39 cellular contexts compared by ENCODE assay signal in the genomic region with DNA sequence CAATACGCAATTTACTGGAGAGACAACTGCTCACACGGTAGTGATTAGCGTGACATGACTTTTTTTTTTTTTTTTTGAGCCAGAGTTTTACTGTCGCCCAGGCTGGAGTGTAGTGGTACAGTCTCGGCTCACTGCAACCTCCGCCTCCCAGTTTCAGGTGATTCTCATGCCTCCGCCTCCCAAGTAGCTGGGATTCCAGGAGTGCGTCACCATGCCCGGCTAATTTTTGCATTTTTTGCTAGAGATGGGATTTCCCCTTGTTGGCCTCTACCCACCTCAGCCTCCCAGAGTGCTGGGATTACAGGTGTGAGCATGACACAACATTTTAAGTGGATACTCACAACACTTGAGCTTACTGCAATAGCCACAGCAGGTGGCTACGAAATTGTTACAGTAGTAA.
"Had no signal": no experiment of that assay in that cellular context is flagged by ENCODE, and none has a peak within 500 bp of the region (broad histone marks: within the 10 kb centered on the region; RNA-seq: fewer than 3 reads in every experiment).

No MANE protein-coding gene starts in this region.

- H3K9me3 ChIP-seq: adrenal gland, body of pancreas had no signal

- FAIRE-seq: astrocyte, bronchial epithelial cell, colon had no signal

- H3K27ac Mint-ChIP-seq: activated naive CD4-positive, alpha-beta T cell treated with anti-CD3 and anti-CD28 coated beads for 36 hours; activated naive CD4-positive, alpha-beta T cell treated with anti-CD3 and anti-CD28 coated beads, Interleukin-2, amount 10 ng/mL, durations not matched to agents 7 days and 5 days; activated naive CD4-positive, alpha-beta T cell treated with anti-CD3 and anti-CD28 coated beads, Interleukin-2, amount 50 U/mL, for 24 hours; activated naive CD4-positive, alpha-beta T cell treated with anti-CD3 and anti-CD28 coated beads, Interleukin-2, amount 50 U/mL, for 72 hours; activated naive CD8-positive, alpha-beta T cell; activated naive CD8-positive, alpha-beta T cell treated with anti-CD3 and anti-CD28 coated beads for 36 hours; activated naive CD8-positive, alpha-beta T cell treated with anti-CD3 and anti-CD28 coated beads, Interleukin-2, amount 10 ng/mL, durations not matched to agents 7 days and 5 days; activated naive CD8-positive, alpha-beta T cell treated with anti-CD3 and anti-CD28 coated beads, Interleukin-2, amount 50 U/mL, for 24 hours; activated T-cell treated with anti-CD3 and anti-CD28 coated beads, Interleukin-2, amount 50 U/mL, for 72 hours; activated T-helper 1 cell treated with anti-CD3 and anti-CD28 coated beads, Interleukin-12 subunit alpha, Interleukin-12 subunit beta, Interleukin-2, Interleukin-4 antibody, amounts not matched to agents 30 ng/mL and 10 ng/mL and 1 ng/mL, durations not matched to agents 14 hours and 24 hours and 36 hours; activated T-helper 17 cell treated with anti-CD3 and anti-CD28 coated beads, Interleukin-2, amount 50 U/mL, for 72 hours; activated T-helper 2 cell treated with anti-CD3 and anti-CD28 coated beads, Interferon-gamma antibody, Interleukin-2, Interleukin-4, amounts not matched to agents 10 μg/mL and 5 μg/mL and 100 μg/mL, durations not matched to agents 14 hours and 24 hours and 36 hours; brain had no signal

- H3K36me3 Mint-ChIP-seq: activated naive CD4-positive, alpha-beta T cell treated with anti-CD3 and anti-CD28 coated beads, Interleukin-2, amount 50 U/mL, for 72 hours had no signal

- H3K27me3 Mint-ChIP-seq: activated naive CD4-positive, alpha-beta T cell treated with anti-CD3 and anti-CD28 coated beads, Interleukin-2, amount 10 ng/mL, durations not matched to agents 7 days and 5 days; activated naive CD4-positive, alpha-beta T cell treated with anti-CD3 and anti-CD28 coated beads, Interleukin-2, amount 50 U/mL, for 24 hours; activated naive CD8-positive, alpha-beta T cell; activated naive CD8-positive, alpha-beta T cell treated with anti-CD3 and anti-CD28 coated beads for 36 hours; activated naive CD8-positive, alpha-beta T cell treated with anti-CD3 and anti-CD28 coated beads, Interleukin-2, amount 10 ng/mL, durations not matched to agents 7 days and 5 days; activated naive CD8-positive, alpha-beta T cell treated with anti-CD3 and anti-CD28 coated beads, Interleukin-2, amount 50 U/mL, for 24 hours; activated T-helper 17 cell treated with anti-CD3 and anti-CD28 coated beads, Interleukin-2, amount 50 U/mL, for 72 hours; central memory CD8-positive, alpha-beta T cell had no signal

- H3K4me1 ChIP-seq: adrenal gland, ascending aorta, breast epithelium had no signal

- H3K4me3 ChIP-seq: adrenal gland, ascending aorta, body of pancreas, breast epithelium, cardiac muscle cell had no signal

- DNase-seq: activated effector memory CD4-positive, alpha-beta T cell treated with anti-CD3 and anti-CD28 coated beads, Interleukin-2, amount 50 U/mL, for 16 hours; activated effector memory CD4-positive, alpha-beta T cell treated with Interleukin-2 at 50 U/mL for 16 hours; activated gamma-delta T cell; activated gamma-delta T cell treated with Interleukin-2 at 50 U/mL for 16 hours; activated naive CD4-positive, alpha-beta T cell; activated naive CD4-positive, alpha-beta T cell treated with anti-CD3 and anti-CD28 coated beads for 36 hours; activated naive CD4-positive, alpha-beta T cell treated with anti-CD3 and anti-CD28 coated beads, Interleukin-2, amount 10 ng/mL, durations not matched to agents 7 days and 5 days; activated naive CD4-positive, alpha-beta T cell treated with anti-CD3 and anti-CD28 coated beads, Interleukin-2, amount 50 U/mL, for 16 hours; activated naive CD4-positive, alpha-beta T cell treated with Interleukin-2 at 50 U/mL for 16 hours; activated naive CD8-positive, alpha-beta T cell treated with anti-CD3 and anti-CD28 coated beads for 36 hours; activated naive CD8-positive, alpha-beta T cell treated with anti-CD3 and anti-CD28 coated beads, Interleukin-2, amount 10 ng/mL, durations not matched to agents 7 days and 5 days; activated naive CD8-positive, alpha-beta T cell treated with anti-CD3 and anti-CD28 coated beads, Interleukin-2, amount 50 U/mL, for 24 hours; activated T-cell treated with anti-CD3 and anti-CD28 coated beads, Interleukin-2, amount 50 U/mL, for 4 hours; activated T-cell treated with anti-CD3 and anti-CD28 coated beads, Interleukin-2, amount 50 U/mL, for 48 hours; activated T-cell treated with anti-CD3 and anti-CD28 coated beads, Interleukin-2, amount 50 U/mL, for 72 hours; adrenal gland; amniotic stem cell; amygdala; anterior cingulate cortex; aorta; body of pancreas; brain microvascular endothelial cell; caudate nucleus; central memory CD4-positive, alpha-beta T cell; cerebellar nuclear complex had no signal

- ATAC-seq: activated naive CD4-positive, alpha-beta T cell treated with anti-CD3 and anti-CD28 coated beads, Interleukin-2, amount 50 U/mL, for 72 hours; activated naive CD8-positive, alpha-beta T cell treated with anti-CD3 and anti-CD28 coated beads, Interleukin-2, amount 50 U/mL, for 24 hours; activated T-cell treated with anti-CD3 and anti-CD28 coated beads, Interleukin-2, amount 50 U/mL, for 4 hours; activated T-cell treated with anti-CD3 and anti-CD28 coated beads, Interleukin-2, amount 50 U/mL, for 72 hours; activated T-helper 17 cell treated with anti-CD3 and anti-CD28 coated beads, Interleukin-2, amount 50 U/mL, for 72 hours; body of pancreas had no signal

- H3K27me3 ChIP-seq: adrenal gland, ascending aorta, body of pancreas, brain microvascular endothelial cell, breast epithelium, cardiac muscle cell had no signal

- H3K36me3 ChIP-seq: adrenal gland, ascending aorta, brain microvascular endothelial cell, breast epithelium, cardiac muscle cell had no signal

- H3K4me3 Mint-ChIP-seq: activated naive CD4-positive, alpha-beta T cell treated with anti-CD3 and anti-CD28 coated beads for 36 hours; activated naive CD4-positive, alpha-beta T cell treated with anti-CD3 and anti-CD28 coated beads, Interleukin-2, amount 10 ng/mL, durations not matched to agents 7 days and 5 days; activated naive CD4-positive, alpha-beta T cell treated with anti-CD3 and anti-CD28 coated beads, Interleukin-2, amount 50 U/mL, for 24 hours; activated naive CD8-positive, alpha-beta T cell; activated naive CD8-positive, alpha-beta T cell treated with anti-CD3 and anti-CD28 coated beads for 36 hours; activated naive CD8-positive, alpha-beta T cell treated with anti-CD3 and anti-CD28 coated beads, Interleukin-2, amount 10 ng/mL, durations not matched to agents 7 days and 5 days; activated naive CD8-positive, alpha-beta T cell treated with anti-CD3 and anti-CD28 coated beads, Interleukin-2, amount 50 U/mL, for 24 hours; activated T-cell treated with anti-CD3 and anti-CD28 coated beads, Interleukin-2, amount 50 U/mL, for 4 hours; activated T-cell treated with anti-CD3 and anti-CD28 coated beads, Interleukin-2, amount 50 U/mL, for 72 hours; activated T-helper 1 cell treated with anti-CD3 and anti-CD28 coated beads, Interleukin-12 subunit alpha, Interleukin-12 subunit beta, Interleukin-2, Interleukin-4 antibody, amounts not matched to agents 30 ng/mL and 10 ng/mL and 1 ng/mL, durations not matched to agents 14 hours and 24 hours and 36 hours; activated T-helper 17 cell treated with anti-CD3 and anti-CD28 coated beads, Interleukin-2, amount 50 U/mL, for 72 hours; brain; central memory CD8-positive, alpha-beta T cell had no signal

- H3K4me1 Mint-ChIP-seq: activated naive CD4-positive, alpha-beta T cell treated with anti-CD3 and anti-CD28 coated beads, Interleukin-2, amount 10 ng/mL, durations not matched to agents 7 days and 5 days; central memory CD8-positive, alpha-beta T cell had no signal

- H3K9me3 Mint-ChIP-seq: activated naive CD4-positive, alpha-beta T cell treated with anti-CD3 and anti-CD28 coated beads, Interleukin-2, amount 50 U/mL, for 24 hours; activated naive CD4-positive, alpha-beta T cell treated with anti-CD3 and anti-CD28 coated beads, Interleukin-2, amount 50 U/mL, for 72 hours; central memory CD8-positive, alpha-beta T cell had no signal

- H3K27ac ChIP-seq: adrenal gland, ascending aorta, body of pancreas, brain microvascular endothelial cell, breast epithelium, cardiac muscle cell had no signal
